ENCODE assay signal across 31 cellular contexts in genomic region chr6:132725471-132725870, GRCh38. TPM values are rescaled to one million over a fixed set of nuclear protein-coding genes. Genes with fewer than 3 reads are reported as not detected.
DNase-seq lines count a peak whose midpoint lies in the region; ATAC-seq, FAIRE-seq and TF ChIP-seq lines count a peak whose summit lies in the region.
"Had no signal": no experiment of that assay in that cellular context is flagged by ENCODE, and none has a peak within 500 bp of the region (broad histone marks: within the 10 kb centered on the region; RNA-seq: fewer than 3 reads in every experiment).

No MANE protein-coding gene starts in this region.

- no peak for TF ChIP-seq CTCF in right lobe of liver (IDR thresholded peaks at IDR 0.05)

- no peaks in the 10 kb centered on the region for H3K36me3 Mint-ChIP-seq in T-helper 2 cell treated with Interferon-gamma antibody and Interleukin-4, amounts not matched to agents 5 μg/mL and 100 μg/mL, for 36 hours (ENCODE audit: low read depth)

- peaks cover 3% of the 10 kb centered on the region for H3K27me3 Mint-ChIP-seq in T-helper 2 cell treated with Interferon-gamma antibody and Interleukin-4, amounts not matched to agents 5 μg/mL and 100 μg/mL, for 36 hours (ENCODE audit: low read depth)
- H3K27me3 Mint-ChIP-seq: activated naive CD4-positive, alpha-beta T cell treated with anti-CD3 and anti-CD28 coated beads, Interleukin-2, amount 50 U/mL, for 24 hours had no signal

- no peaks in the 10 kb centered on the region for H3K27me3 ChIP-seq in right lobe of liver
- H3K27me3 ChIP-seq: brain microvascular endothelial cell, heart left ventricle, Peyer's patch had no signal

- intact Hi-C loops in right lobe of liver (cut with DNase I) = no loop called here

- peaks cover 0 to 16% (median 0%) of the 10 kb centered on the region in 4 donors for H3K4me1 ChIP-seq in right lobe of liver
- H3K4me1 ChIP-seq: heart left ventricle, Peyer's patch had no signal

- H3K27ac ChIP-seq in right lobe of liver = no peak overlapping the region
- H3K27ac ChIP-seq: brain microvascular endothelial cell, C4-2B, heart left ventricle, Peyer's patch had no signal

- H3K9me3 ChIP-seq in right lobe of liver = no peaks in the 10 kb centered on the region
- H3K9me3 ChIP-seq: heart left ventricle, Peyer's patch had no signal

- peak overlapping the region; percentile 13 for H3K4me3 Mint-ChIP-seq in T-helper 2 cell treated with Interferon-gamma antibody and Interleukin-4, amounts not matched to agents 5 μg/mL and 100 μg/mL, for 36 hours
- H3K4me3 Mint-ChIP-seq: activated naive CD4-positive, alpha-beta T cell treated with anti-CD3 and anti-CD28 coated beads, Interleukin-2, amount 50 U/mL, for 24 hours had no signal

- WGBS in right lobe of liver (ENCODE audit: insufficient coverage, low coverage, low lambda C conversion rate, missing lambda C conversion rate) = 73% methylated on average over 6 of the region's 6 CpGs

- TF ChIP-seq POLR2A in right lobe of liver (IDR thresholded peaks at IDR 0.05) (peak; percentile 28), H54 (IDR thresholded peaks at IDR 0.05; ENCODE audit: low read depth, low read length) (no peak)

- no peak for DNase-seq in T-helper 2 cell treated with Interferon-gamma antibody and Interleukin-4, amounts not matched to agents 5 μg/mL and 100 μg/mL, for 36 hours (ENCODE audit: low spot score)
- DNase-seq in T-helper 2 cell (no peak), right lobe of liver (no peak), GDM1 (lab: John Stamatoyannopoulos, UW) (no peak), H54 (ENCODE audit: insufficient read length, low spot score) (no peak)
- DNase-seq: activated CD4-positive, CD25-positive, alpha-beta regulatory T cell treated with anti-CD3 and anti-CD28 coated beads, Interleukin-2, amount 50 U/mL, for 72 hours; amygdala; brain microvascular endothelial cell; foreskin melanocyte; heart left ventricle; NCI-H1930; NCI-H2171 treated with DMSO at 0.1 percent for 48 hours; NCI-H510A; Peyer's patch; posterior cingulate gyrus; right cardiac atrium; SHP77; stimulated activated CD4-positive, alpha-beta T cell treated with anti-CD3 and anti-CD28 coated beads, Interleukin-1b, Interleukin-23, amount 100 ng/mL, for 48 hours; stimulated activated naive CD8-positive, alpha-beta T cell treated with anti-CD3 and anti-CD28 coated beads, Interleukin-15, Interleukin-2, amounts not matched to agents 100 U/mL and 50 U/mL, for 24 hours had no signal

- peaks cover 22% of the 10 kb centered on the region for H3K4me1 Mint-ChIP-seq in T-helper 2 cell treated with Interferon-gamma antibody and Interleukin-4, amounts not matched to agents 5 μg/mL and 100 μg/mL, for 36 hours (ENCODE audit: low read depth)
- H3K4me1 Mint-ChIP-seq: activated naive CD4-positive, alpha-beta T cell treated with anti-CD3 and anti-CD28 coated beads, Interleukin-2, amount 50 U/mL, for 24 hours had no signal

- FAIRE-seq in H54 (lab: Jason Lieb, UNC) = no peak

- H3K9me3 Mint-ChIP-seq in T-helper 2 cell treated with Interferon-gamma antibody and Interleukin-4, amounts not matched to agents 5 μg/mL and 100 μg/mL, for 36 hours = no peaks in the 10 kb centered on the region
- H3K9me3 Mint-ChIP-seq: activated naive CD4-positive, alpha-beta T cell treated with anti-CD3 and anti-CD28 coated beads, Interleukin-2, amount 50 U/mL, for 24 hours had no signal

- H3K4me3 ChIP-seq in right lobe of liver = no peak overlapping the region
- H3K4me3 ChIP-seq: heart left ventricle, Peyer's patch had no signal

- ATAC-seq in GM21723 (IDR thresholded peaks at IDR 0.05; ENCODE audit: unreplicated experiment) (peak; percentile 10), HG03575 (IDR thresholded peaks at IDR 0.05; ENCODE audit: extremely low read depth, insufficient number of reproducible peaks, low FRiP score, unreplicated experiment) (peak; percentile 6), right lobe of liver (peak in 1 of 4 donors; percentile 2), GM21825 (IDR thresholded peaks at IDR 0.05; ENCODE audit: unreplicated experiment) (no peak)
- ATAC-seq: heart left ventricle; right cardiac atrium; stimulated activated naive CD8-positive, alpha-beta T cell treated with anti-CD3 and anti-CD28 coated beads, Interleukin-15, Interleukin-2, amounts not matched to agents 100 U/mL and 50 U/mL, for 24 hours had no signal

- H3K27ac Mint-ChIP-seq in T-helper 2 cell treated with Interferon-gamma antibody and Interleukin-4, amounts not matched to agents 5 μg/mL and 100 μg/mL, for 36 hours = peak overlapping the region; percentile 11
- H3K27ac Mint-ChIP-seq: activated naive CD4-positive, alpha-beta T cell treated with anti-CD3 and anti-CD28 coated beads, Interleukin-2, amount 50 U/mL, for 24 hours had no signal

- peaks cover 0 to 25% (median 8%) of the 10 kb centered on the region in 4 donors for H3K36me3 ChIP-seq in right lobe of liver
- H3K36me3 ChIP-seq: brain microvascular endothelial cell, heart left ventricle, Peyer's patch had no signal

RNA-seq across cellular contexts. Expression of gene VNN1, which starts 11.6 kb away (rescaled TPM):
- 100 to 1,000 TPM in 2 of 6 experiments, 10 to 100 TPM in 4; 21.6 to 364 (median 96.0) TPM for total RNA-seq in right lobe of liver
- total RNA-seq: chondrocyte; H4; T-helper 2 cell treated with Interferon-gamma antibody and Interleukin-4, amounts not matched to agents 100 ng/mL and 5 ng/mL, for 36 hours; temporal lobe had no signal

RNA-seq across cellular contexts. Expression of gene VNN2, which starts 32.2 kb away (rescaled TPM):
- total RNA-seq in right lobe of liver = 10 to 100 TPM in 1 of 6 experiments, 1 to 10 TPM in 4, under 1 TPM in 1; 0.75 to 18.9 (median 5.9) TPM
- total RNA-seq: A172, chondrocyte, HT-29, myocyte had no signal
